In genomic region chr2:148525130-148525529, GRCh38 we compare ENCODE assay signal across 23 cellular contexts.
A peak's percentile ranks its signal among the peaks of the same experiment; 100 is the strongest.
DNase-seq lines count a peak whose midpoint lies in the region; ATAC-seq and TF ChIP-seq lines count a peak whose summit lies in the region.
"Had no signal": no experiment of that assay in that cellular context is flagged by ENCODE, and none has a peak within 500 bp of the region (broad histone marks: within the 10 kb centered on the region; RNA-seq: fewer than 3 reads in every experiment).

No MANE protein-coding gene starts in this region.

- intact Hi-C loops in CD4-positive, alpha-beta T cell (cut with DNase I, micrococcal nuclease), result loop anchor here (2.0 to 10.0 kb wide), 6 partner anchors 16 to 504 kb away; partner anchors contain the start of genes KIF5C (in 2 of the 2), MBD5 (in 2 of the 2), ORC4 (in 2 of the 2) and EPC2 (in 1 of the 2)
- intact Hi-C loops in activated CD8-positive, alpha-beta T cell treated with anti-CD3 and anti-CD28 coated beads for 36 hours (cut with micrococcal nuclease), result loop anchor here (5.0 kb wide), 2 partner anchors 77 to 132 kb away; no protein-coding TSS in a partner anchor

- H3K9me3 ChIP-seq in CD4-positive, alpha-beta T cell (ENCODE audit: control insufficient read depth, low read length), result no peaks in the 10 kb centered on the region
- H3K9me3 ChIP-seq: A549, breast epithelium, tibial nerve had no signal

- H3K27ac ChIP-seq in CD4-positive, alpha-beta T cell (ENCODE audit: low read depth, low read length), result peak overlapping the region; percentile 64
- H3K27ac ChIP-seq: A549, breast epithelium, tibial nerve had no signal

- H3K27me3 ChIP-seq in CD4-positive, alpha-beta T cell (ENCODE audit: control insufficient read depth, insufficient read depth, low read length), result no peaks in the 10 kb centered on the region
- H3K27me3 ChIP-seq: breast epithelium, tibial nerve had no signal

- CTCF ChIA-PET in activated CD4-positive, alpha-beta T cell treated with anti-CD3 and anti-CD28 coated beads, Interleukin-2, amount 10 ng/mL, durations not matched to agents 7 days and 5 days (lab: Charles Lee), result interaction anchor here (0.9 to 6.3 kb wide), 7 partner anchors 9 to 29 kb away, joined by 3 to 54 read pairs (median 5); no protein-coding TSS in a partner anchor
- CTCF ChIA-PET in CD4-positive, alpha-beta T cell (lab: Charles Lee), result interaction anchor here (1.1 to 1.6 kb wide), 2 partner anchors 16 to 62 kb away, joined by 3 to 12 read pairs; no protein-coding TSS in a partner anchor
- CTCF ChIA-PET in activated CD8-positive, alpha-beta T cell treated with anti-CD3 and anti-CD28 coated beads for 36 hours (lab: Charles Lee), result interaction anchor here (1.3 to 6.1 kb wide), 3 partner anchors 15 to 119 kb away, joined by 3 to 71 read pairs (median 6); partner anchors contain the start of gene EPC2

- no peaks in the 10 kb centered on the region for H3K27me3 Mint-ChIP-seq in activated CD4-positive, alpha-beta T cell treated with anti-CD3 and anti-CD28 coated beads, Interleukin-2, amount 10 ng/mL, durations not matched to agents 7 days and 5 days
- H3K27me3 Mint-ChIP-seq in CD4-positive, alpha-beta T cell, result no peaks in the 10 kb centered on the region
- no peaks in the 10 kb centered on the region for H3K27me3 Mint-ChIP-seq in activated CD8-positive, alpha-beta T cell treated with anti-CD3 and anti-CD28 coated beads for 36 hours
- no peaks in the 10 kb centered on the region for H3K27me3 Mint-ChIP-seq in effector memory CD8-positive, alpha-beta T cell
- H3K27me3 Mint-ChIP-seq: naive B cell had no signal

- no peak overlapping the region for H3K4me3 Mint-ChIP-seq in activated CD4-positive, alpha-beta T cell treated with anti-CD3 and anti-CD28 coated beads, Interleukin-2, amount 10 ng/mL, durations not matched to agents 7 days and 5 days
- H3K4me3 Mint-ChIP-seq in CD4-positive, alpha-beta T cell, result peak overlapping the region; percentile 71
- H3K4me3 Mint-ChIP-seq in activated CD8-positive, alpha-beta T cell treated with anti-CD3 and anti-CD28 coated beads for 36 hours, result no peak overlapping the region
- H3K4me3 Mint-ChIP-seq in effector memory CD8-positive, alpha-beta T cell, result peak overlapping the region; percentile 9 to 68
- H3K4me3 Mint-ChIP-seq: B cell, mesothelial cell of epicardium, naive B cell had no signal

- H3K36me3 Mint-ChIP-seq in activated CD4-positive, alpha-beta T cell treated with anti-CD3 and anti-CD28 coated beads, Interleukin-2, amount 10 ng/mL, durations not matched to agents 7 days and 5 days (ENCODE audit: low read depth), result peaks cover 5% of the 10 kb centered on the region
- H3K36me3 Mint-ChIP-seq in CD4-positive, alpha-beta T cell (ENCODE audit: low read depth), result no peaks in the 10 kb centered on the region
- no peaks in the 10 kb centered on the region for H3K36me3 Mint-ChIP-seq in activated CD8-positive, alpha-beta T cell treated with anti-CD3 and anti-CD28 coated beads for 36 hours (ENCODE audit: low read depth)
- peaks cover 9% of the 10 kb centered on the region for H3K36me3 Mint-ChIP-seq in effector memory CD8-positive, alpha-beta T cell (ENCODE audit: insufficient read depth)
- H3K36me3 Mint-ChIP-seq: mesothelial cell of epicardium, naive B cell had no signal

- peaks cover 76% of the 10 kb centered on the region for H3K4me1 Mint-ChIP-seq in activated CD4-positive, alpha-beta T cell treated with anti-CD3 and anti-CD28 coated beads, Interleukin-2, amount 10 ng/mL, durations not matched to agents 7 days and 5 days
- peaks cover 96% of the 10 kb centered on the region for H3K4me1 Mint-ChIP-seq in CD4-positive, alpha-beta T cell (ENCODE audit: low read depth)
- H3K4me1 Mint-ChIP-seq in activated CD8-positive, alpha-beta T cell treated with anti-CD3 and anti-CD28 coated beads for 36 hours (ENCODE audit: low read depth), result peaks cover 91% of the 10 kb centered on the region
- H3K4me1 Mint-ChIP-seq in effector memory CD8-positive, alpha-beta T cell (ENCODE audit: low read depth in 2 of 2), result peaks cover 34 to 41% of the 10 kb centered on the region in 2 donors
- H3K4me1 Mint-ChIP-seq: mesothelial cell of epicardium had no signal

- POLR2A ChIA-PET in activated CD4-positive, alpha-beta T cell treated with anti-CD3 and anti-CD28 coated beads, Interleukin-2, amount 10 ng/mL, durations not matched to agents 7 days and 5 days (lab: Charles Lee), result no interaction called here
- POLR2A ChIA-PET in CD4-positive, alpha-beta T cell (lab: Charles Lee), result interaction anchor here (0.8 to 5.3 kb wide), 17 partner anchors 9 to 1062 kb away, joined by 3 to 82 read pairs (median 6); partner anchors contain the start of genes ACVR2A, EPC2, KIF5C and MBD5
- POLR2A ChIA-PET in activated CD8-positive, alpha-beta T cell treated with anti-CD3 and anti-CD28 coated beads for 36 hours (lab: Charles Lee), result interaction anchor here (0.9 to 3.2 kb wide), 6 partner anchors 8 to 119 kb away, joined by 3 to 13 read pairs (median 4); no protein-coding TSS in a partner anchor

- peak overlapping the region; percentile 84 for H3K27ac Mint-ChIP-seq in activated CD4-positive, alpha-beta T cell treated with anti-CD3 and anti-CD28 coated beads, Interleukin-2, amount 10 ng/mL, durations not matched to agents 7 days and 5 days
- peak overlapping the region; percentile 85 for H3K27ac Mint-ChIP-seq in CD4-positive, alpha-beta T cell
- peak overlapping the region; percentile 86 for H3K27ac Mint-ChIP-seq in activated CD8-positive, alpha-beta T cell treated with anti-CD3 and anti-CD28 coated beads for 36 hours
- H3K27ac Mint-ChIP-seq in effector memory CD8-positive, alpha-beta T cell, result peak overlapping the region; percentile 48 to 93
- H3K27ac Mint-ChIP-seq: B cell, mesothelial cell of epicardium had no signal

- no peak for DNase-seq in activated CD4-positive, alpha-beta T cell treated with anti-CD3 and anti-CD28 coated beads, Interleukin-2, amount 10 ng/mL, durations not matched to agents 7 days and 5 days
- no peak for DNase-seq in activated CD4-positive, alpha-beta T cell treated with anti-CD3 and anti-CD28 coated beads for 4 hours
- no peak for DNase-seq in CD4-positive, alpha-beta T cell
- no peak for DNase-seq in activated CD8-positive, alpha-beta T cell treated with anti-CD3 and anti-CD28 coated beads for 36 hours
- DNase-seq in effector memory CD8-positive, alpha-beta T cell, result no peak
- no peak for DNase-seq in GM19240 (ENCODE audit: insufficient read length, low spot score)
- DNase-seq: amygdala, erythroblast, KG1, kidney, MM.1S, naive B cell, NCI-H2081, NCI-H2227 treated with DMSO at 0.1 percent for 48 hours, NCI-H526 treated with DMSO at 0.1 percent for 48 hours, Right ventricle myocardium superior had no signal

- peaks cover 2% of the 10 kb centered on the region for H3K9me3 Mint-ChIP-seq in activated CD4-positive, alpha-beta T cell treated with anti-CD3 and anti-CD28 coated beads, Interleukin-2, amount 10 ng/mL, durations not matched to agents 7 days and 5 days
- peaks cover 2% of the 10 kb centered on the region for H3K9me3 Mint-ChIP-seq in CD4-positive, alpha-beta T cell
- peaks cover 1% of the 10 kb centered on the region for H3K9me3 Mint-ChIP-seq in activated CD8-positive, alpha-beta T cell treated with anti-CD3 and anti-CD28 coated beads for 36 hours
- H3K9me3 Mint-ChIP-seq in effector memory CD8-positive, alpha-beta T cell, result no peaks in the 10 kb centered on the region
- H3K9me3 Mint-ChIP-seq: mesothelial cell of epicardium, naive B cell had no signal

- TF ChIP-seq CTCF in CD4-positive, alpha-beta T cell (IDR thresholded peaks at IDR 0.05), result no peak
- no peak for TF ChIP-seq CTCF in activated CD8-positive, alpha-beta T cell treated with anti-CD3 and anti-CD28 coated beads for 36 hours (IDR thresholded peaks at IDR 0.05)

- ATAC-seq in CD4-positive, alpha-beta T cell (ENCODE audit: poor library complexity), result no peak
- no peak for ATAC-seq in activated CD8-positive, alpha-beta T cell treated with anti-CD3 and anti-CD28 coated beads for 36 hours
- no peak for ATAC-seq in effector memory CD8-positive, alpha-beta T cell (replicated peaks)
- ATAC-seq in GM19023 (IDR thresholded peaks at IDR 0.05; ENCODE audit: unreplicated experiment), result no peak
- ATAC-seq in HG03457 (IDR thresholded peaks at IDR 0.05; ENCODE audit: unreplicated experiment), result no peak
- ATAC-seq: A549 had no signal

Comparison
In these comparisons a context has a peak if more than half of its experiments do, and no peak if none do; other contexts are left out.
1. H3K4me3 Mint-ChIP-seq: peak in CD4-positive, alpha-beta T cell (single experiment) and effector memory CD8-positive, alpha-beta T cell (2 of 2); none in activated CD4-positive, alpha-beta T cell treated with anti-CD3 and anti-CD28 coated beads, Interleukin-2, amount 10 ng/mL, durations not matched to agents 7 days and 5 days (single experiment) and activated CD8-positive, alpha-beta T cell treated with anti-CD3 and anti-CD28 coated beads for 36 hours (single experiment).
2. Peak in every context shown above with its lines, with median percentiles within 50 percentile points of each other: H3K27ac Mint-ChIP-seq.